Comparison of ENCODE assay signal across 9 cellular contexts in the genomic region with DNA sequence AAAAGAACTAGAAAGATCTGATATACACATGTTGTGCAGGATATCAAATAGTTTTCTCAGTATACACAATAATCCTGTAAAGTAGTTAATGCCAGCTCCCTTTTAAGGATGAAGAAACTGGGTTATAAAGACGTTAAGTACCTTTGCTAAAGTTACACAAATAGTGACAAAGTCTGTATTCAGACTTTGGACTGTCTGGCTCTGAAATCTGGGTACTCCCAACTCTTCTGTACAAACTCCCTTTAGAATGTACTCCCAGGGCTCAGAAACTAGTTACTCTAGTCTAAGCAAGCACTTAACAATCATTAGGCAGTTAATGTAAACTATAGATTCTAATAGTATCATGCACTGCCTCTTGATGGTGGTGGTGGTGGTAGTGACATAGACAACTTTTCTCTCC.
"Had no signal": no experiment of that assay in that cellular context is flagged by ENCODE, and none has a peak within 500 bp of the region (broad histone marks: within the 10 kb centered on the region; RNA-seq: fewer than 3 reads in every experiment).

No MANE protein-coding gene starts in this region.

- H3K4me3 ChIP-seq: GM23248, K562 had no signal

- FAIRE-seq: H1, H54, K562 had no signal

- ATAC-seq: K562 had no signal

- H3K9ac ChIP-seq: GM23248 had no signal

- H3K27ac ChIP-seq: GM23248, HL-60 had no signal

- DNase-seq: GM23248, H9, HCEC 1CT, IMR-90, KG1 had no signal

- H2AFZ ChIP-seq: GM23248 had no signal

- H3K27ac Mint-ChIP-seq: H9 had no signal

- H3K4me3 Mint-ChIP-seq: H9 had no signal
